ENCODE assay signal across 15 cellular contexts in genomic region chr11:114301927-114302326, GRCh38. TPM values are rescaled to one million over a fixed set of nuclear protein-coding genes. Genes with fewer than 3 reads are reported as not detected.
"Had no signal": no experiment of that assay in that cellular context is flagged by ENCODE, and none has a peak within 500 bp of the region (broad histone marks: within the 10 kb centered on the region; RNA-seq: fewer than 3 reads in every experiment).

No MANE protein-coding gene starts in this region.

- H3K27ac ChIP-seq: epithelial cell of prostate, prostate gland, VCaP had no signal

- H3K9me3 ChIP-seq: prostate gland had no signal

- DNase-seq: activated CD4-positive, alpha-beta memory T cell treated with anti-CD3 and anti-CD28 coated beads for 36 hours; activated gamma-delta T cell treated with Interleukin-2 at 50 U/mL for 16 hours; activated naive CD8-positive, alpha-beta T cell treated with anti-CD3 and anti-CD28 coated beads, Interleukin-2, amount 10 ng/mL, durations not matched to agents 7 days and 5 days; activated T-cell treated with anti-CD3 and anti-CD28 coated beads, Interleukin-2, amount 50 U/mL, for 4 hours; aorta; effector memory CD4-positive, alpha-beta T cell; left colon; occipital lobe; stimulated activated CD4-positive, alpha-beta T cell treated with anti-CD3 and anti-CD28 coated beads, Interleukin-4, amount 100 ng/mL, for 1 hour; stimulated activated CD8-positive, alpha-beta memory T cell treated with anti-CD3 and anti-CD28 coated beads, Interleukin-4, amount 100 ng/mL, for 48 hours had no signal

- H3K36me3 ChIP-seq: prostate gland had no signal

- H3K4me1 ChIP-seq: prostate gland had no signal

- H3K27me3 ChIP-seq: tibial nerve had no signal

- ATAC-seq: activated T-cell treated with anti-CD3 and anti-CD28 coated beads, Interleukin-2, amount 50 U/mL, for 4 hours; left colon; sciatic nerve had no signal

- H3K4me3 ChIP-seq: prostate gland had no signal

RNA-seq across cellular contexts. Expression of gene NNMT, which starts 5.7 kb away (rescaled TPM):
- total RNA-seq: activated CD4-positive, alpha-beta memory T cell treated with anti-CD3 and anti-CD28 coated beads for 36 hours; activated naive CD8-positive, alpha-beta T cell treated with anti-CD3 and anti-CD28 coated beads, Interleukin-2, amount 10 ng/mL, durations not matched to agents 7 days and 5 days; occipital lobe had no signal
